Comparison of ENCODE assay signal across 28 cellular contexts in genomic region chr1:244044423-244044822, GRCh38.
"Had no signal": no experiment of that assay in that cellular context is flagged by ENCODE, and none has a peak within 500 bp of the region (broad histone marks: within the 10 kb centered on the region; RNA-seq: fewer than 3 reads in every experiment).

No MANE protein-coding gene starts in this region.

- H3K27ac ChIP-seq: colonic mucosa, esophagus muscularis mucosa, foreskin keratinocyte, gastroesophageal sphincter, heart left ventricle, left lung, ovary, psoas muscle, skin epidermis, stomach, thoracic aorta, tibial nerve, upper lobe of left lung had no signal

- H3K27me3 ChIP-seq: colonic mucosa, esophagus muscularis mucosa, foreskin keratinocyte, gastroesophageal sphincter, heart left ventricle, left lung, ovary, stomach, tibial nerve, upper lobe of left lung had no signal

- ATAC-seq: foreskin keratinocyte, gastroesophageal sphincter, heart left ventricle, left cardiac atrium, left lung, natural killer cell, psoas muscle, right cardiac atrium had no signal

- H3K4me3 Mint-ChIP-seq: dendritic cell treated with granulocyte-macrophage colony-stimulating factor and Interleukin-4, amounts not matched to agents 40 ng/mL and 50 ng/mL, for 4 days; natural killer cell had no signal

- H3K36me3 Mint-ChIP-seq: natural killer cell had no signal

- FAIRE-seq: endothelial cell of umbilical vein, urothelium cell line had no signal

- H3K9me3 Mint-ChIP-seq: dendritic cell treated with granulocyte-macrophage colony-stimulating factor and Interleukin-4, amounts not matched to agents 40 ng/mL and 50 ng/mL, for 4 days; natural killer cell had no signal

- H3K36me3 ChIP-seq: colonic mucosa, esophagus muscularis mucosa, gastroesophageal sphincter, heart left ventricle, left lung, ovary, stomach, thoracic aorta, tibial nerve, upper lobe of left lung had no signal

- H3K27ac Mint-ChIP-seq: dendritic cell treated with granulocyte-macrophage colony-stimulating factor and Interleukin-4, amounts not matched to agents 40 ng/mL and 50 ng/mL, for 4 days; natural killer cell had no signal

- DNase-seq: colonic mucosa; effector CD8-positive, alpha-beta T cell; foreskin keratinocyte; heart left ventricle; hippocampal formation; left cardiac atrium; left lung; mesenchymal stem cell; natural killer cell; occipital lobe; ovary; posterior cingulate gyrus; psoas muscle; right cardiac atrium; stimulated activated CD4-positive, alpha-beta T cell treated with anti-CD3 and anti-CD28 coated beads, Interleukin-1b, Interleukin-23, amount 100 ng/mL, for 48 hours; stimulated activated CD4-positive, alpha-beta T cell treated with anti-CD3 and anti-CD28 coated beads, Interleukin-4, amount 100 ng/mL, for 1 hour; stimulated activated CD8-positive, alpha-beta memory T cell treated with anti-CD3 and anti-CD28 coated beads, Interleukin-4, amount 100 ng/mL, for 48 hours; stimulated activated naive CD4-positive, alpha-beta T cell treated with Interleukin-2 at 50 U/mL for 16 hours; stomach; upper lobe of left lung had no signal

- H3K9me3 ChIP-seq: colonic mucosa, esophagus muscularis mucosa, gastroesophageal sphincter, heart left ventricle, left lung, ovary, psoas muscle, stomach, thoracic aorta, tibial nerve, upper lobe of left lung had no signal

- H3K4me1 ChIP-seq: colonic mucosa, foreskin keratinocyte had no signal

- H3K4me3 ChIP-seq: colonic mucosa, esophagus muscularis mucosa, gastroesophageal sphincter, heart left ventricle, left lung, ovary, psoas muscle, skin epidermis, stomach, thoracic aorta, tibial nerve, upper lobe of left lung had no signal
